1 cellular context compared by ENCODE assay signal in the genomic region with DNA sequence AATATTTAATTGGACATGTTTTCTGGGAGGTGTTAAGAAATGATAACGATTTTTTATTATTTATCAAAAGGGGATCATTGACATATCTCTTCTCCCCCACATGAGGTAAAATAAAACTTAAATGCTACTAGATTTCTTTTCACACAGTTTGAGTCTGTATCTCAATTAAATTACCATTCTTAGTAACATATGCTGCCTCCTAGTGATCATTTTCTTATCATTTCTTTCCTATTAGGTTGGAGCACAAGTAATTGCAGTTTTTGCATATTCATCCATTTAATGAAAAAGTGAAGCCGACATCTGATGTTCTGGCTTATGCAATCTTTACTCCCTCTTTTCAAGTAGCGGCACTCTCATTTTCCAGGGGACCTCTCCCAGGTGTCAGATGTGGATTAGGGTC.
TF ChIP-seq lines count a peak whose summit lies in the region.

No MANE protein-coding gene starts in this region.

TF ChIP-seq in endothelial cell of umbilical vein, 7 proteins besides CTCF, POLR2A, EP300 and RAD21 (continued from another document):
- TF ChIP-seq, protein P1, sequence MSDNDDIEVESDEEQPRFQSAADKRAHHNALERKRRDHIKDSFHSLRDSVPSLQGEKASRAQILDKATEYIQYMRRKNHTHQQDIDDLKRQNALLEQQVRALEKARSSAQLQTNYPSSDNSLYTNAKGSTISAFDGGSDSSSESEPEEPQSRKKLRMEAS (IDR thresholded peaks at IDR 0.05; ENCODE audit: insufficient read depth, insufficient read length), result no peak
